In genomic region chr3:162175904-162176303, GRCh38 we compare ENCODE assay signal across 19 cellular contexts.
A peak's percentile ranks its signal among the peaks of the same experiment; 100 is the strongest.
DNase-seq lines count a peak whose midpoint lies in the region; ATAC-seq and TF ChIP-seq lines count a peak whose summit lies in the region.
"Had no signal": no experiment of that assay in that cellular context is flagged by ENCODE, and none has a peak within 500 bp of the region (broad histone marks: within the 10 kb centered on the region; RNA-seq: fewer than 3 reads in every experiment).

No MANE protein-coding gene starts in this region.

- no peaks in the 10 kb centered on the region for H3K4me1 Mint-ChIP-seq in neural progenitor cell
- H3K4me1 Mint-ChIP-seq: CD14-positive monocyte; CD4-positive, alpha-beta memory T cell; IgD-negative memory B cell had no signal

- H2BK20ac ChIP-seq in IMR-90 (ENCODE audit: low read depth, low read length): no peak overlapping the region

- dilution Hi-C loops in IMR-90 (cut with HindIII; ENCODE audit: low sequenced_read_pairs, unreplicated experiment): no loop called here

- H3K27me3 Mint-ChIP-seq in neural progenitor cell (ENCODE audit: insufficient read depth, low read depth): peaks cover 2% of the 10 kb centered on the region
- H3K27me3 Mint-ChIP-seq: CD4-positive, alpha-beta memory T cell; IgD-negative memory B cell had no signal

- H3K36me3 Mint-ChIP-seq in neural progenitor cell: peaks cover 3% of the 10 kb centered on the region
- H3K36me3 Mint-ChIP-seq: CD14-positive monocyte; CD4-positive, alpha-beta memory T cell; IgD-negative memory B cell had no signal

- H3K27ac ChIP-seq in 22Rv1 (peak overlapping the region; percentile 10; the same call in 1 of the 2 replicates), IMR-90 (ENCODE audit: insufficient read depth, low read length) (no peak overlapping the region), neural progenitor cell (no peak overlapping the region)
- H3K27ac ChIP-seq: A549, BLaER1, HL-60 had no signal

- POLR2A ChIA-PET in IMR-90 (lab: Charles Lee; ENCODE audit: unreplicated experiment): no interaction called here

- H3K27me3 ChIP-seq in IMR-90 (ENCODE audit: control insufficient read depth, insufficient read depth, low read length): no peaks in the 10 kb centered on the region
- no peaks in the 10 kb centered on the region for H3K27me3 ChIP-seq in neural progenitor cell
- H3K27me3 ChIP-seq: BLaER1 had no signal

- no peak overlapping the region for H2AK5ac ChIP-seq in IMR-90 (ENCODE audit: low read depth, low read length)

- H3K4me2 ChIP-seq in IMR-90 (ENCODE audit: low read depth, low read length) (no peak overlapping the region), neural progenitor cell (no peak overlapping the region)
- H3K4me2 ChIP-seq: A549, BLaER1 had no signal

- H3K4me3 ChIP-seq in IMR-90 (ENCODE audit: insufficient read depth, low read depth, low read length) (no peak overlapping the region), fibroblast of villous mesenchyme (ENCODE audit: low read depth, low read length) (no peak overlapping the region), neural progenitor cell (no peak overlapping the region)
- H3K4me3 ChIP-seq: A549, BLaER1 had no signal

- no peak overlapping the region for H3K27ac Mint-ChIP-seq in neural progenitor cell
- H3K27ac Mint-ChIP-seq: CD14-positive monocyte; CD4-positive, alpha-beta memory T cell; IgD-negative memory B cell had no signal

- no peak for DNase-seq in IMR-90
- peak; percentile 12 for DNase-seq in fibroblast of villous mesenchyme (ENCODE audit: low read depth)
- no peak for DNase-seq in neural progenitor cell (ENCODE audit: low spot score)
- DNase-seq in NCI-H1694 treated with DMSO at 0.1 percent for 48 hours (lab: John Stamatoyannopoulos, UW): no peak
- no peak for DNase-seq in GOT3 (lab: John Stamatoyannopoulos, UW)
- DNase-seq in NCI-H1092 (lab: John Stamatoyannopoulos, UW): no peak
- DNase-seq: CD4-positive, alpha-beta memory T cell; DMS153; DMS79; GDM1; HCEC 1CT; KBM-7 had no signal

- H3K14ac ChIP-seq in IMR-90 (replicated peaks; ENCODE audit: low read depth, low read length): no peak overlapping the region; the same call in 1 of the 2 replicates

- TF ChIP-seq CTCF in 22Rv1 (IDR thresholded peaks at IDR 0.05): no peak
- no peak for TF ChIP-seq CTCF in IMR-90 (conservative IDR thresholded peaks at IDR 0.05; ENCODE audit: low read depth, low read length)
- no peak for TF ChIP-seq CTCF in fibroblast of villous mesenchyme (IDR thresholded peaks at IDR 0.05; ENCODE audit: insufficient read depth, low read depth, low read length)
- no peak for TF ChIP-seq CTCF in neural progenitor cell (IDR thresholded peaks at IDR 0.05)

- H4K8ac ChIP-seq in IMR-90 (ENCODE audit: low read depth in 2 of 2, low read length in 2 of 2): no peak overlapping the region

- no peak for TF ChIP-seq POLR2A in IMR-90 (IDR thresholded peaks at IDR 0.05; ENCODE audit: low read depth, low read length)

- H3K18ac ChIP-seq in IMR-90 (ENCODE audit: low read depth, low read length): no peak overlapping the region

- no peak overlapping the region for H3K4me3 Mint-ChIP-seq in neural progenitor cell
- H3K4me3 Mint-ChIP-seq: CD14-positive monocyte; CD4-positive, alpha-beta memory T cell; IgD-negative memory B cell had no signal

- no peaks in the 10 kb centered on the region for H3K79me1 ChIP-seq in IMR-90 (ENCODE audit: low read depth in 1 of 2, low read length in 2 of 2)

- no peaks in the 10 kb centered on the region for H3F3A ChIP-seq in neural progenitor cell (ENCODE audit: low read depth)

- intact Hi-C loops in IMR-90 (cut with micrococcal nuclease): no loop called here

- in situ Hi-C loops in IMR-90 (cut with MboI; ENCODE audit: low sequenced_read_pairs): no loop called here

- H4K20me1 ChIP-seq in IMR-90 (ENCODE audit: insufficient read depth, low read length) (no peaks in the 10 kb centered on the region), neural progenitor cell (ENCODE audit: low read depth) (no peaks in the 10 kb centered on the region)
- H4K20me1 ChIP-seq: BLaER1 had no signal

- no peak overlapping the region for H2BK5ac ChIP-seq in IMR-90 (ENCODE audit: low read depth, low read length, poor library complexity, severe bottlenecking)

- no peaks in the 10 kb centered on the region for H3K79me2 ChIP-seq in neural progenitor cell (ENCODE audit: low read depth)

- no peaks in the 10 kb centered on the region for H3K9me1 ChIP-seq in IMR-90 (ENCODE audit: insufficient read depth, low read length)

- H3K56ac ChIP-seq in IMR-90 (ENCODE audit: extremely low read depth, insufficient read depth, low read length): no peak overlapping the region

- no peak overlapping the region for H2BK120ac ChIP-seq in IMR-90 (ENCODE audit: low read depth, low read length)

- H3K4me1 ChIP-seq in IMR-90 (ENCODE audit: control insufficient read depth, insufficient read depth, low read length) (0 out of 2 replicates have a peak, but pooled peaks cover 2% of the 10 kb centered on the region), neural progenitor cell (no peaks in the 10 kb centered on the region)
- H3K4me1 ChIP-seq: A549, BLaER1 had no signal

- ATAC-seq in IMR-90 (ENCODE audit: low read depth) (0 out of 2 replicates have a peak, but pooled peaks have one; percentile 14), GM19455 (IDR thresholded peaks at IDR 0.05; ENCODE audit: unreplicated experiment) (no peak)
- ATAC-seq: A549 had no signal

- peak overlapping the region; percentile 9; the same call in 1 of the 2 replicates for H3K4ac ChIP-seq in IMR-90 (ENCODE audit: low read depth, low read length)

- no peak for TF ChIP-seq RAD21 in IMR-90 (IDR thresholded peaks at IDR 0.05; ENCODE audit: low read length)

- H3K23ac ChIP-seq in IMR-90 (ENCODE audit: low read depth, low read length): no peak overlapping the region

- H2AK9ac ChIP-seq in IMR-90 (replicated peaks; ENCODE audit: low read depth, low read length, poor library complexity): no peak overlapping the region

- no TSS peak for BruUV-seq in IMR-90 (replicated peaks; lab: Mats Ljungman, UMichigan)

- peak overlapping the region; percentile 41 for H2AFZ ChIP-seq in IMR-90 (replicated peaks; ENCODE audit: low read length, poor library complexity)
- peak overlapping the region; percentile 29 for H2AFZ ChIP-seq in neural progenitor cell (replicated peaks)

- H2BK15ac ChIP-seq in IMR-90 (ENCODE audit: low read depth, low read length): 0 out of 3 replicates have a peak overlapping the region, but pooled peaks have one; percentile 62

- no peak overlapping the region for H4K91ac ChIP-seq in IMR-90 (ENCODE audit: insufficient read depth, low read depth, low read length)

- 20% methylated on average over 1 of the region's 3 CpGs; no CpG with 5 or more reads in 1 of the 2 experiments for WGBS in IMR-90 (ENCODE audit: extremely low coverage in 2 of 2, insufficient read length in 1 of 2), 2 experiments

- H3K9ac ChIP-seq in IMR-90 (ENCODE audit: low read depth, low read length) (no peak overlapping the region), neural progenitor cell (no peak overlapping the region)
- H3K9ac ChIP-seq: BLaER1 had no signal

- no peak overlapping the region for H4K5ac ChIP-seq in IMR-90 (ENCODE audit: low read depth, low read length)

- H3K9me3 ChIP-seq in IMR-90 (ENCODE audit: control insufficient read depth, insufficient read depth, low read length) (no peaks in the 10 kb centered on the region), neural progenitor cell (ENCODE audit: low read depth) (no peaks in the 10 kb centered on the region)
- H3K9me3 ChIP-seq: A549 had no signal

- H3K9me3 Mint-ChIP-seq in neural progenitor cell: peaks cover 13% of the 10 kb centered on the region

- H3K36me3 ChIP-seq in IMR-90 (ENCODE audit: control insufficient read depth, insufficient read depth, low read length) (no peaks in the 10 kb centered on the region), neural progenitor cell (no peaks in the 10 kb centered on the region)
- H3K36me3 ChIP-seq: BLaER1 had no signal

- CTCF ChIA-PET in IMR-90 (lab: Yijun Ruan, JAX): no interaction called here

TF ChIP-seq in IMR-90, 13 proteins besides CTCF, POLR2A, EP300 and RAD21:
- TF ChIP-seq BHLHE40 (IDR thresholded peaks at IDR 0.05; ENCODE audit: low read depth, low read length): no peak
- no peak for TF ChIP-seq NFE2L2 (IDR thresholded peaks at IDR 0.05; ENCODE audit: low read depth, low read length)
- TF ChIP-seq ELK1 (IDR thresholded peaks at IDR 0.05; ENCODE audit: borderline replicate concordance, low read depth, low read length): no peak
- no peak for TF ChIP-seq CEBPB (IDR thresholded peaks at IDR 0.05; ENCODE audit: low read depth, low read length)
- no peak for TF ChIP-seq USF2 (IDR thresholded peaks at IDR 0.05; ENCODE audit: low read depth, low read length)
- no peak for TF ChIP-seq MXI1 (IDR thresholded peaks at IDR 0.05; ENCODE audit: borderline replicate concordance, low read depth, low read length)
- TF ChIP-seq MAZ (IDR thresholded peaks at IDR 0.05; ENCODE audit: borderline replicate concordance, low read depth, low read length): no peak
- no peak for TF ChIP-seq SMC3 (IDR thresholded peaks at IDR 0.05; ENCODE audit: low read depth, low read length)
- TF ChIP-seq FOS (IDR thresholded peaks at IDR 0.05; ENCODE audit: low read depth, low read length): no peak
- TF ChIP-seq RCOR1 (IDR thresholded peaks at IDR 0.05; ENCODE audit: insufficient replicate concordance, low read length): no peak
- no peak for TF ChIP-seq CHD1 (IDR thresholded peaks at IDR 0.05; ENCODE audit: low read depth, low read length)
- TF ChIP-seq RFX5 (IDR thresholded peaks at IDR 0.05; ENCODE audit: low read depth, low read length): no peak
- no peak for TF ChIP-seq MAFK (IDR thresholded peaks at IDR 0.05; ENCODE audit: low read depth, low read length)
